ENCODE assay signal across 10 cellular contexts in genomic region chr2:113167115-113167932, GRCh38. TPM values are rescaled to one million over a fixed set of nuclear protein-coding genes. Genes with fewer than 3 reads are reported as not detected.
DNase-seq lines count a peak whose midpoint lies in the region; ATAC-seq, FAIRE-seq and TF ChIP-seq lines count a peak whose summit lies in the region.
"Had no signal": no experiment of that assay in that cellular context is flagged by ENCODE, and none has a peak within 500 bp of the region (broad histone marks: within the 10 kb centered on the region; RNA-seq: fewer than 3 reads in every experiment).

No MANE protein-coding gene starts in this region.

- peaks cover 10% of the 10 kb centered on the region for H3K9me3 Mint-ChIP-seq in activated CD8-positive, alpha-beta T cell treated with anti-CD3 and anti-CD28 coated beads for 36 hours
- H3K9me3 Mint-ChIP-seq: neural crest cell had no signal

- H3K36me3 Mint-ChIP-seq in activated CD8-positive, alpha-beta T cell treated with anti-CD3 and anti-CD28 coated beads for 36 hours (ENCODE audit: low read depth) = peaks cover 23% of the 10 kb centered on the region

- H3K27ac ChIP-seq in kidney (ENCODE audit: low read depth in 2 of 2, low read length in 2 of 2) (peak overlapping the region; percentile 81 to 82), OCI-LY7 (ENCODE audit: low read depth, low read length, poor library complexity, severe bottlenecking) (no peak overlapping the region)
- H3K27ac ChIP-seq: dorsolateral prefrontal cortex, thoracic aorta had no signal

- no peak overlapping the region for H3K4me3 ChIP-seq in kidney (ENCODE audit: low read length in 2 of 2)
- H3K4me3 ChIP-seq in OCI-LY7 (ENCODE audit: low read depth, low read length, poor library complexity, severe bottlenecking) = no peak overlapping the region
- H3K4me3 ChIP-seq: dorsolateral prefrontal cortex, thoracic aorta had no signal

- no peaks in the 10 kb centered on the region for H3K27me3 Mint-ChIP-seq in activated CD8-positive, alpha-beta T cell treated with anti-CD3 and anti-CD28 coated beads for 36 hours

- no peaks in the 10 kb centered on the region for H3K9me2 ChIP-seq in OCI-LY7 (ENCODE audit: insufficient read depth, low read length)

- no peaks in the 10 kb centered on the region for H4K20me1 ChIP-seq in OCI-LY7 (ENCODE audit: insufficient read depth, low read length)

- peak; percentile 46 for DNase-seq in NCI-H146 (lab: John Stamatoyannopoulos, UW)
- DNase-seq in activated CD8-positive, alpha-beta T cell treated with anti-CD3 and anti-CD28 coated beads for 36 hours = peak; percentile 60
- peak; percentile 83 for DNase-seq in kidney
- DNase-seq in stimulated activated naive CD4-positive, alpha-beta T cell treated with Interleukin-2 at 50 U/mL for 16 hours (lab: John Stamatoyannopoulos, UW) = peak; percentile 30
- DNase-seq in OCI-LY7 (ENCODE audit: low spot score) = no peak

- H3K4me2 ChIP-seq in OCI-LY7 (ENCODE audit: low read length) = no peak overlapping the region

- H3K4me1 ChIP-seq in kidney (ENCODE audit: control insufficient read depth in 1 of 2, insufficient read depth in 1 of 2, low read depth in 1 of 2, low read length in 2 of 2) = peaks cover 4 to 5% of the 10 kb centered on the region in 2 donors
- H3K4me1 ChIP-seq in OCI-LY7 (ENCODE audit: insufficient read depth, low read length, poor library complexity, severe bottlenecking) = peaks cover 10% of the 10 kb centered on the region

- H2AFZ ChIP-seq in OCI-LY7 (ENCODE audit: low read length) = no peak overlapping the region

- H3K4me3 Mint-ChIP-seq in activated CD8-positive, alpha-beta T cell treated with anti-CD3 and anti-CD28 coated beads for 36 hours = peak overlapping the region; percentile 51
- H3K4me3 Mint-ChIP-seq: neural crest cell had no signal

- H3K79me2 ChIP-seq in OCI-LY7 (ENCODE audit: insufficient read depth, low read depth, low read length) = no peaks in the 10 kb centered on the region

- H3K36me3 ChIP-seq in kidney (ENCODE audit: control insufficient read depth in 1 of 2, insufficient read depth in 2 of 2, low read length in 2 of 2) = no peaks in the 10 kb centered on the region
- H3K36me3 ChIP-seq in OCI-LY7 (ENCODE audit: insufficient read depth, low read length) = no peaks in the 10 kb centered on the region
- H3K36me3 ChIP-seq: thoracic aorta had no signal

- intact Hi-C loops in activated CD8-positive, alpha-beta T cell treated with anti-CD3 and anti-CD28 coated beads for 36 hours (cut with micrococcal nuclease) = no loop called here
- intact Hi-C loops in kidney (cut with DNase I) = no loop called here
- intact Hi-C loops in OCI-LY7 (cut with micrococcal nuclease; ENCODE audit: unreplicated experiment) = no loop called here

- FAIRE-seq in kidney (lab: Jason Lieb, UNC) = no peak

- CTCF ChIA-PET in activated CD8-positive, alpha-beta T cell treated with anti-CD3 and anti-CD28 coated beads for 36 hours (lab: Charles Lee) = interaction anchor here (2.0 to 7.5 kb wide), 2 partner anchors 10 to 29 kb away, joined by 6 to 75 read pairs; no protein-coding TSS in a partner anchor
- CTCF ChIA-PET in OCI-LY7 (lab: Charles Lee; ENCODE audit: unreplicated experiment) = no interaction called here

- peak; percentile 76 for ATAC-seq in activated CD8-positive, alpha-beta T cell treated with anti-CD3 and anti-CD28 coated beads for 36 hours
- no peak for ATAC-seq in GM21825 (IDR thresholded peaks at IDR 0.05; ENCODE audit: unreplicated experiment)
- ATAC-seq in GM21717 (IDR thresholded peaks at IDR 0.05; ENCODE audit: unreplicated experiment) = no peak

- TF ChIP-seq CTCF in activated CD8-positive, alpha-beta T cell treated with anti-CD3 and anti-CD28 coated beads for 36 hours (IDR thresholded peaks at IDR 0.05) = no peak
- TF ChIP-seq CTCF in kidney (IDR thresholded peaks at IDR 0.05; ENCODE audit: borderline replicate concordance, extremely low read depth, insufficient read depth) (no peak), OCI-LY7 (conservative IDR thresholded peaks at IDR 0.05; ENCODE audit: low read length) (no peak)

- POLR2A ChIA-PET in activated CD8-positive, alpha-beta T cell treated with anti-CD3 and anti-CD28 coated beads for 36 hours (lab: Charles Lee) = interaction anchor here (0.6 to 5.3 kb wide), 4 partner anchors 7 to 26 kb away, joined by 3 to 58 read pairs (median 14); partner anchors contain the start of gene PSD4
- POLR2A ChIA-PET in OCI-LY7 (lab: Charles Lee) = no interaction called here

- peak overlapping the region; percentile 96 for H3K27ac Mint-ChIP-seq in activated CD8-positive, alpha-beta T cell treated with anti-CD3 and anti-CD28 coated beads for 36 hours

- BruUV-seq in OCI-LY7 (replicated peaks; lab: Mats Ljungman, UMichigan) = no TSS peak

- no peaks in the 10 kb centered on the region for H3K9me3 ChIP-seq in kidney (ENCODE audit: control insufficient read depth in 1 of 2, low read length in 2 of 2)
- no peaks in the 10 kb centered on the region for H3K9me3 ChIP-seq in OCI-LY7 (ENCODE audit: low read length)
- H3K9me3 ChIP-seq: thoracic aorta had no signal

- H3K9ac ChIP-seq in kidney (ENCODE audit: low read length in 2 of 2) = no peak overlapping the region

- H3K4me1 Mint-ChIP-seq in activated CD8-positive, alpha-beta T cell treated with anti-CD3 and anti-CD28 coated beads for 36 hours (ENCODE audit: low read depth) = peaks cover 70% of the 10 kb centered on the region

RNA-seq across cellular contexts. Expression of gene PSD4, which starts 6.4 kb away (rescaled TPM):
- 100 to 1,000 TPM; 247 to 251 TPM for total RNA-seq in activated CD8-positive, alpha-beta T cell treated with anti-CD3 and anti-CD28 coated beads for 36 hours
- total RNA-seq in kidney = 42.0 TPM
- 16.2 TPM for polyA plus RNA-seq in kidney (ENCODE audit: insufficient read depth, low read depth, low replicate concordance)
- 78.2 and 99.6 TPM in 2 replicates for total RNA-seq in OCI-LY7 (2014; rRNA removed; shearing (Covaris generic))
- total RNA-seq in OCI-LY7 (2022) = 100 and 111 TPM in 2 replicates

RNA-seq across cellular contexts. Expression of gene IL1RN, which starts 39.9 kb away (rescaled TPM):
- under 1 TPM; 0.50 to 0.85 TPM for total RNA-seq in activated CD8-positive, alpha-beta T cell treated with anti-CD3 and anti-CD28 coated beads for 36 hours
- total RNA-seq in kidney (2.1 TPM), OCI-LY7 (2022) (not detected in 2 replicates)
- 1.3 TPM for polyA plus RNA-seq in kidney (ENCODE audit: insufficient read depth, low read depth, low replicate concordance)
- total RNA-seq in OCI-LY7 (2014; rRNA removed; shearing (Covaris generic)) = not detected in 2 replicates
- total RNA-seq: neural crest cell had no signal
